ENCODE assay signal across 25 cellular contexts in genomic region chr2:157059036-157059435, GRCh38.
"Had no signal": no experiment of that assay in that cellular context is flagged by ENCODE, and none has a peak within 500 bp of the region (broad histone marks: within the 10 kb centered on the region; RNA-seq: fewer than 3 reads in every experiment).

No MANE protein-coding gene starts in this region.

- H3K27me3 Mint-ChIP-seq: activated naive CD4-positive, alpha-beta T cell treated with anti-CD3 and anti-CD28 coated beads, Interleukin-2, amount 10 ng/mL, durations not matched to agents 7 days and 5 days had no signal

- H3K4me3 ChIP-seq: coronary artery, esophagus squamous epithelium, gastroesophageal sphincter, pancreas, psoas muscle, right atrium auricular region, spleen, testis, upper lobe of right lung had no signal

- H3K27ac ChIP-seq: coronary artery, esophagus squamous epithelium, gastroesophageal sphincter, neutrophil, pancreas, psoas muscle, right atrium auricular region, spleen, testis, upper lobe of right lung, VCaP had no signal

- DNase-seq: activated CD4-positive, alpha-beta memory T cell treated with anti-CD3 and anti-CD28 coated beads, Interleukin-2, amount 10 ng/mL, durations not matched to agents 7 days and 5 days; activated CD4-positive, alpha-beta T cell treated with anti-CD3 and anti-CD28 coated beads, Interleukin-2, amount 10 ng/mL, durations not matched to agents 24 days and 14 days; activated effector memory CD4-positive, alpha-beta T cell treated with anti-CD3 and anti-CD28 coated beads, Interleukin-2, amount 50 U/mL, for 16 hours; activated naive CD4-positive, alpha-beta T cell treated with anti-CD3 and anti-CD28 coated beads, Interleukin-2, amount 10 ng/mL, durations not matched to agents 7 days and 5 days; activated T-cell treated with anti-CD3 and anti-CD28 coated beads for 4 hours; cerebellar nuclear complex; esophagus squamous epithelium; head of caudate nucleus; left ventricle myocardium superior; mammary epithelial cell; natural killer cell; pancreas; psoas muscle; spleen; stimulated activated CD4-positive, alpha-beta T cell treated with anti-CD3 and anti-CD28 coated beads, Interleukin-4, amount 100 ng/mL, for 1 hour; stimulated activated naive CD4-positive, alpha-beta T cell; testis; upper lobe of right lung had no signal

- H3K36me3 ChIP-seq: esophagus squamous epithelium, gastroesophageal sphincter, neutrophil, pancreas, right atrium auricular region, spleen, upper lobe of right lung had no signal

- H3K4me3 Mint-ChIP-seq: activated CD4-positive, alpha-beta memory T cell treated with anti-CD3 and anti-CD28 coated beads, Interleukin-2, amount 10 ng/mL, durations not matched to agents 7 days and 5 days; activated CD4-positive, alpha-beta T cell treated with anti-CD3 and anti-CD28 coated beads, Interleukin-2, amount 10 ng/mL, durations not matched to agents 24 days and 14 days; activated naive CD4-positive, alpha-beta T cell treated with anti-CD3 and anti-CD28 coated beads, Interleukin-2, amount 10 ng/mL, durations not matched to agents 7 days and 5 days; mesothelial cell of epicardium; natural killer cell had no signal

- H3K27ac Mint-ChIP-seq: activated CD4-positive, alpha-beta memory T cell treated with anti-CD3 and anti-CD28 coated beads, Interleukin-2, amount 10 ng/mL, durations not matched to agents 7 days and 5 days; activated CD4-positive, alpha-beta T cell treated with anti-CD3 and anti-CD28 coated beads, Interleukin-2, amount 10 ng/mL, durations not matched to agents 24 days and 14 days; activated naive CD4-positive, alpha-beta T cell treated with anti-CD3 and anti-CD28 coated beads, Interleukin-2, amount 10 ng/mL, durations not matched to agents 7 days and 5 days; mesothelial cell of epicardium; natural killer cell had no signal

- H3K9me3 Mint-ChIP-seq: activated CD4-positive, alpha-beta memory T cell treated with anti-CD3 and anti-CD28 coated beads, Interleukin-2, amount 10 ng/mL, durations not matched to agents 7 days and 5 days; activated CD4-positive, alpha-beta T cell treated with anti-CD3 and anti-CD28 coated beads, Interleukin-2, amount 10 ng/mL, durations not matched to agents 24 days and 14 days; activated naive CD4-positive, alpha-beta T cell treated with anti-CD3 and anti-CD28 coated beads, Interleukin-2, amount 10 ng/mL, durations not matched to agents 7 days and 5 days; mesothelial cell of epicardium; natural killer cell had no signal

- H3K36me3 Mint-ChIP-seq: activated naive CD4-positive, alpha-beta T cell treated with anti-CD3 and anti-CD28 coated beads, Interleukin-2, amount 10 ng/mL, durations not matched to agents 7 days and 5 days; mesothelial cell of epicardium; natural killer cell had no signal

- H3K27me3 ChIP-seq: esophagus squamous epithelium, gastroesophageal sphincter, neutrophil, pancreas, right atrium auricular region, spleen, testis, upper lobe of right lung had no signal

- ATAC-seq: activated CD4-positive, CD25-positive, alpha-beta regulatory T cell treated with anti-CD3 and anti-CD28 coated beads, Interleukin-2, amount 50 U/mL, for 24 hours; gastroesophageal sphincter; left ventricle myocardium superior; natural killer cell; pancreas; psoas muscle; upper lobe of right lung had no signal

- H3K4me1 ChIP-seq: esophagus squamous epithelium, psoas muscle, right atrium auricular region, testis, upper lobe of right lung had no signal

- H3K9me3 ChIP-seq: esophagus squamous epithelium, gastroesophageal sphincter, neutrophil, pancreas, psoas muscle, right atrium auricular region, spleen, testis, upper lobe of right lung had no signal

- H3K4me1 Mint-ChIP-seq: activated CD4-positive, alpha-beta memory T cell treated with anti-CD3 and anti-CD28 coated beads, Interleukin-2, amount 10 ng/mL, durations not matched to agents 7 days and 5 days; activated CD4-positive, alpha-beta T cell treated with anti-CD3 and anti-CD28 coated beads, Interleukin-2, amount 10 ng/mL, durations not matched to agents 24 days and 14 days; activated naive CD4-positive, alpha-beta T cell treated with anti-CD3 and anti-CD28 coated beads, Interleukin-2, amount 10 ng/mL, durations not matched to agents 7 days and 5 days; natural killer cell had no signal
